In genomic region chr1:25971044-25971881, GRCh38 we compare ENCODE assay signal across 9 cellular contexts. TPM values are rescaled to one million over a fixed set of nuclear protein-coding genes. Genes with fewer than 3 reads are reported as not detected.
DNase-seq lines count a peak whose midpoint lies in the region; ATAC-seq, FAIRE-seq and TF ChIP-seq lines count a peak whose summit lies in the region.
"Had no signal": no experiment of that assay in that cellular context is flagged by ENCODE, and none has a peak within 500 bp of the region (broad histone marks: within the 10 kb centered on the region; RNA-seq: fewer than 3 reads in every experiment).

No MANE protein-coding gene starts in this region.

- H3K9me3 ChIP-seq in effector memory CD4-positive, alpha-beta T cell (ENCODE audit: control insufficient read depth, low read length), result no peaks in the 10 kb centered on the region

- no peaks in the 10 kb centered on the region; the same call in none of the 2 replicates for H3K4me1 ChIP-seq in GM23338 (ENCODE audit: insufficient read depth)
- H3K4me1 ChIP-seq in effector memory CD4-positive, alpha-beta T cell (ENCODE audit: control insufficient read depth, insufficient read depth, low read length, poor library complexity, severe bottlenecking), result peaks cover 12% of the 10 kb centered on the region

- no peaks in the 10 kb centered on the region for H3K9me2 ChIP-seq in GM23338 (ENCODE audit: insufficient read depth)

- no peak overlapping the region for H2AFZ ChIP-seq in GM23338

- H3K27me3 Mint-ChIP-seq in CD14-positive monocyte (ENCODE audit: low read depth in 3 of 3) (peaks cover 0 to 3% (median 0%) of the 10 kb centered on the region in 3 donors), GM23338 (ENCODE audit: insufficient read depth, low read depth, poor library complexity) (peaks cover 9% of the 10 kb centered on the region), T-cell (no peaks in the 10 kb centered on the region)

- peaks cover 0 to 3% (median 0%) of the 10 kb centered on the region in 7 donors for H3K9me3 Mint-ChIP-seq in CD14-positive monocyte
- no peaks in the 10 kb centered on the region for H3K9me3 Mint-ChIP-seq in GM23338
- no peaks in the 10 kb centered on the region for H3K9me3 Mint-ChIP-seq in T-cell
- H3K9me3 Mint-ChIP-seq: mesothelial cell of epicardium had no signal

- DNase-seq in CD14-positive monocyte (ENCODE audit: low spot score) (no peak), GM23338 (ENCODE audit: low spot score) (peak; percentile 32), T-cell (peak in 8 of 34 experiments; percentile 4 to 31 (median 14)), frontal cortex (ENCODE audit: low spot score in 2 of 2) (no peak)
- DNase-seq in effector memory CD4-positive, alpha-beta T cell, result no peak

- POLR2A ChIA-PET in T-cell (lab: Charles Lee), result interaction anchor here (0.5 to 1.1 kb wide), 3 partner anchors 18 to 508 kb away, joined by 3 to 4 read pairs (median 3); partner anchors contain the start of gene PAFAH2 (in 1 of the 2)

- no peaks in the 10 kb centered on the region for H3K79me2 ChIP-seq in GM23338 (replicated peaks; ENCODE audit: insufficient read depth)

- no peak for FAIRE-seq in frontal cortex (lab: Jason Lieb, UNC)

- H3K27me3 ChIP-seq in GM23338 (ENCODE audit: insufficient read depth), result no peaks in the 10 kb centered on the region
- H3K27me3 ChIP-seq in effector memory CD4-positive, alpha-beta T cell (replicated peaks; ENCODE audit: control insufficient read depth, insufficient read depth, low read length, poor library complexity, severe bottlenecking), result no peaks in the 10 kb centered on the region

- H3K4me2 ChIP-seq in GM23338, result no peak overlapping the region

- H3K36me3 Mint-ChIP-seq in CD14-positive monocyte, result peaks cover 72 to 87% of the 10 kb centered on the region in 2 donors
- peaks cover 34% of the 10 kb centered on the region for H3K36me3 Mint-ChIP-seq in GM23338 (ENCODE audit: low read depth)
- peaks cover 65% of the 10 kb centered on the region for H3K36me3 Mint-ChIP-seq in T-cell

- CTCF ChIA-PET in T-cell (lab: Charles Lee), result interaction anchor here (0.5 to 1.4 kb wide), 5 partner anchors 10 to 461 kb away, joined by 3 to 7 read pairs (median 3); partner anchors contain the start of genes DHDDS (in 1 of the 2) and PAFAH2 (in 1 of the 2)

- peak; percentile 99 for ATAC-seq in GM23338
- ATAC-seq in T-cell (replicated peaks in 1 of 4), result peak; percentile 87 to 92 (median 89)
- ATAC-seq in esophagus mucosa, result no peak
- ATAC-seq in HG03039 (IDR thresholded peaks at IDR 0.05; ENCODE audit: unreplicated experiment), result no peak
- no peak for ATAC-seq in GM19035 (IDR thresholded peaks at IDR 0.05; ENCODE audit: unreplicated experiment)

- intact Hi-C loops in CD14-positive monocyte (cut with micrococcal nuclease), result no loop called here

- H3K4me3 ChIP-seq in GM23338, result no peak overlapping the region
- peak overlapping the region; percentile 3 for H3K4me3 ChIP-seq in effector memory CD4-positive, alpha-beta T cell (ENCODE audit: insufficient read depth, low read depth, low read length, poor library complexity, severe bottlenecking)

- no peaks in the 10 kb centered on the region for H3F3A ChIP-seq in GM23338 (replicated peaks; ENCODE audit: low read depth)

- H3K4me1 Mint-ChIP-seq in CD14-positive monocyte (peaks cover 17% of the 10 kb centered on the region), GM23338 (peaks cover 12% of the 10 kb centered on the region; the same call in 2 of the 3 replicates), T-cell (peaks cover 35 to 62% (median 44%) of the 10 kb centered on the region in 3 donors)

- H3K36me3 ChIP-seq in GM23338 (ENCODE audit: insufficient read depth), result 0 out of 2 replicates have a peak, but pooled peaks cover 7% of the 10 kb centered on the region
- peaks cover 21% of the 10 kb centered on the region for H3K36me3 ChIP-seq in effector memory CD4-positive, alpha-beta T cell (ENCODE audit: control insufficient read depth, insufficient read depth, low read length)

- no peaks in the 10 kb centered on the region; the same call in 1 of the 2 replicates for H4K20me1 ChIP-seq in GM23338 (replicated peaks; ENCODE audit: insufficient read depth)

- H3K4me3 Mint-ChIP-seq in CD14-positive monocyte (peak overlapping the region in 1 of 2 donors; percentile 66), GM23338 (no peak overlapping the region), T-cell (peak overlapping the region; percentile 2 to 58 (median 35))
- H3K4me3 Mint-ChIP-seq: mesothelial cell of epicardium had no signal

- no peak overlapping the region for H3K27ac ChIP-seq in GM23338 (ENCODE audit: low read depth)
- peak overlapping the region; percentile 23 for H3K27ac ChIP-seq in effector memory CD4-positive, alpha-beta T cell (ENCODE audit: insufficient read depth, low read length, poor library complexity, severe bottlenecking)

- TF ChIP-seq CTCF in CD14-positive monocyte (IDR thresholded peaks at IDR 0.05) (no peak), GM23338 (conservative IDR thresholded peaks at IDR 0.05; ENCODE audit: low read depth in 2 of 2) (no peak)

- H3K27ac Mint-ChIP-seq in CD14-positive monocyte (peak overlapping the region in 6 of 7 donors; percentile 44 to 71 (median 55)), GM23338 (no peak overlapping the region), T-cell (peak overlapping the region; percentile 88 to 96)
- H3K27ac Mint-ChIP-seq: mesothelial cell of epicardium had no signal

TF ChIP-seq in GM23338, 12 proteins besides CTCF, POLR2A, EP300 and RAD21 (continues in another document):
- no peak for TF ChIP-seq NANOG (IDR thresholded peaks at IDR 0.05; ENCODE audit: borderline replicate concordance)
- TF ChIP-seq POLR2AphosphoS5 (IDR thresholded peaks at IDR 0.05; ENCODE audit: low read depth), result no peak
- no peak for TF ChIP-seq EZH2 (IDR thresholded peaks at IDR 0.05; ENCODE audit: low read depth, unreplicated experiment)
- TF ChIP-seq ZNF331 (CRISPR knock-in tag; IDR thresholded peaks at IDR 0.05; ENCODE audit: low read depth), result no peak
- TF ChIP-seq CREB1 (CRISPR knock-in tag; IDR thresholded peaks at IDR 0.05; ENCODE audit: low read depth), result no peak
- no peak for TF ChIP-seq JUNB (IDR thresholded peaks at IDR 0.05; ENCODE audit: unreplicated experiment)
- no peak for TF ChIP-seq STAT1 (IDR thresholded peaks at IDR 0.05; ENCODE audit: unreplicated experiment)

RNA-seq across cellular contexts. Expression of gene PAFAH2, which starts 26.6 kb away (rescaled TPM):
- polyA plus RNA-seq in CD14-positive monocyte (1 to 10 TPM; 6.4 to 9.2 TPM), GM23338 (2016; fragmentation: Nextera tagmentation; extraction: Ambion mirVana) (5.7 TPM in 2 replicates)
- total RNA-seq in GM23338 (2014; rRNA removed; shearing (Covaris generic)), result 7.7 and 10.3 TPM in 2 replicates
- total RNA-seq in T-cell (10 to 100 TPM; 10.2 to 30.2 (median 17.3) TPM), frontal cortex (2.4 TPM), esophagus mucosa (9.0 TPM)

RNA-seq across cellular contexts. Expression of gene EXTL1, which starts 50.3 kb away (rescaled TPM):
- polyA plus RNA-seq in CD14-positive monocyte (not detected), GM23338 (2016; fragmentation: Nextera tagmentation; extraction: Ambion mirVana) (0.21 and 0.37 TPM in 2 replicates)
- 0.35 and 1.2 TPM in 2 replicates for total RNA-seq in GM23338 (2014; rRNA removed; shearing (Covaris generic))
- total RNA-seq in T-cell (under 1 TPM in 4 of 5 donors, not detected in 1; 0.08 to 0.19 (median 0.12) TPM), frontal cortex (1.2 TPM), esophagus mucosa (not detected)

Comparison
In these comparisons a context has a peak if more than half of its experiments do, and no peak if none do; other contexts are left out.
1. ATAC-seq: peak in GM23338 (single experiment) and T-cell (4 of 4); none in esophagus mucosa (single experiment), HG03039 (single experiment) and GM19035 (single experiment).